Comparison of ENCODE assay signal across 14 cellular contexts in genomic region chr13:93169980-93170379, GRCh38. TPM values are rescaled to one million over a fixed set of nuclear protein-coding genes. Genes with fewer than 3 reads are reported as not detected.
DNase-seq lines count a peak whose midpoint lies in the region; ATAC-seq and TF ChIP-seq lines count a peak whose summit lies in the region.
"Had no signal": no experiment of that assay in that cellular context is flagged by ENCODE, and none has a peak within 500 bp of the region (broad histone marks: within the 10 kb centered on the region; RNA-seq: fewer than 3 reads in every experiment).

No MANE protein-coding gene starts in this region.

- no peaks in the 10 kb centered on the region for H3K9me3 ChIP-seq in AG04450 (ENCODE audit: control insufficient read depth, insufficient read depth, low read length)
- H3K9me3 ChIP-seq: neutrophil had no signal

- no peak for TF ChIP-seq CTCF in AG04450 (IDR thresholded peaks at IDR 0.05; ENCODE audit: low read depth, low read length)

- no peak overlapping the region for H3K27ac ChIP-seq in AG04450 (ENCODE audit: low read depth, low read length)
- H3K27ac ChIP-seq: neutrophil, VCaP had no signal

- POLR2A ChIA-PET in AG04450 (lab: Yijun Ruan, JAX) = no interaction called here

- no peak for ATAC-seq in GM21367 (IDR thresholded peaks at IDR 0.05; ENCODE audit: unreplicated experiment)
- ATAC-seq in GM18517 (IDR thresholded peaks at IDR 0.05; ENCODE audit: unreplicated experiment) = no peak
- ATAC-seq: CD8-positive, alpha-beta T cell had no signal

- in situ Hi-C loops in KBM-7 (cut with MboI; ENCODE audit: low pct_unique_long_range_greater_than_20kb, low sequenced_read_pairs) = no loop called here

- peak; percentile 61 for DNase-seq in AG04450 (ENCODE audit: low read depth, low spot score)
- DNase-seq in GM03348 (ENCODE audit: low spot score) = peak; percentile 49
- DNase-seq in SW480 (ENCODE audit: low spot score) = peak; percentile 22
- DNase-seq in hepatic stellate cell (ENCODE audit: low spot score) = peak; percentile 0
- DNase-seq in KBM-7 = no peak
- DNase-seq in NCI-H510A (lab: John Stamatoyannopoulos, UW) = no peak
- DNase-seq: activated T-cell treated with anti-CD3 and anti-CD28 coated beads, Interleukin-2, amount 50 U/mL, for 24 hours; CD8-positive, alpha-beta T cell; left cardiac atrium; RPMI8226 had no signal

- CTCF ChIA-PET in AG04450 (lab: Charles Lee) = no interaction called here

- no peak overlapping the region for H3K4me3 ChIP-seq in AG04450 (ENCODE audit: low read depth, low read length)

- H3K27me3 ChIP-seq in AG04450 (ENCODE audit: control insufficient read depth, insufficient read depth, low read length) = no peaks in the 10 kb centered on the region
- H3K27me3 ChIP-seq: neutrophil had no signal

RNA-seq across cellular contexts. Expression of gene GPC6, which starts 56.6 kb away (rescaled TPM):
- polyA plus RNA-seq in AG04450 (2011; rRNA removed) = 40.4 and 41.1 TPM in 2 replicates
- polyA minus RNA-seq in AG04450 (2011; rRNA and poly(A)+ RNA removed) = 88.6 and 111 TPM in 2 replicates

Comparison
In these comparisons a context has a peak if more than half of its experiments do, and no peak if none do; other contexts are left out.
1. DNase-seq: peak in AG04450 (single experiment), GM03348 (single experiment), SW480 (single experiment) and hepatic stellate cell (single experiment); none in KBM-7 (single experiment) and NCI-H510A (single experiment).